24 cellular contexts compared by ENCODE assay signal in genomic region chr2:65403529-65403915, GRCh38. TPM values are rescaled to one million over a fixed set of nuclear protein-coding genes. Genes with fewer than 3 reads are reported as not detected.
DNase-seq lines count a peak whose midpoint lies in the region; ATAC-seq, FAIRE-seq and TF ChIP-seq lines count a peak whose summit lies in the region.
"Had no signal": no experiment of that assay in that cellular context is flagged by ENCODE, and none has a peak within 500 bp of the region (broad histone marks: within the 10 kb centered on the region; RNA-seq: fewer than 3 reads in every experiment).

No MANE protein-coding gene starts in this region.

- WGBS in K562 (ENCODE audit: insufficient coverage, low coverage, missing lambda C conversion rate) = 80% methylated on average over 5 of the region's 5 CpGs
- WGBS in gastroesophageal sphincter (ENCODE audit: low coverage in 1 of 2), 2 donors = 87 to 97% methylated on average over 5 of the region's 5 CpGs
- WGBS in prostate gland = 90% methylated on average over 5 of the region's 5 CpGs

- no peak for ATAC-seq in K562
- ATAC-seq in gastroesophageal sphincter = no peak
- ATAC-seq: CD8-positive, alpha-beta T cell; Panc1 had no signal

- H4K20me1 ChIP-seq in OCI-LY7 (ENCODE audit: insufficient read depth, low read length) (no peaks in the 10 kb centered on the region), K562 (replicated peaks; ENCODE audit: control insufficient read depth, insufficient read depth, low read length) (peaks cover 54% of the 10 kb centered on the region)

- H3K9me1 ChIP-seq in K562 (ENCODE audit: control insufficient read depth, insufficient read depth, low read length) = no peaks in the 10 kb centered on the region

- no peaks in the 10 kb centered on the region for H3K27me3 ChIP-seq in H7 (ENCODE audit: control insufficient read depth, insufficient read depth, low read length)
- no peaks in the 10 kb centered on the region for H3K27me3 ChIP-seq in K562 (ENCODE audit: control insufficient read depth in 2 of 2, insufficient read depth in 2 of 2, low read length in 2 of 2)
- no peaks in the 10 kb centered on the region for H3K27me3 ChIP-seq in gastroesophageal sphincter
- no peaks in the 10 kb centered on the region for H3K27me3 ChIP-seq in prostate gland (replicated peaks; ENCODE audit: insufficient read depth)

- H3K4me3 ChIP-seq in H7 (ENCODE audit: insufficient read depth, low read depth, low read length) (no peak overlapping the region), OCI-LY7 (ENCODE audit: low read depth, low read length, poor library complexity, severe bottlenecking) (no peak overlapping the region), K562 (no peak overlapping the region), gastroesophageal sphincter (no peak overlapping the region), prostate gland (no peak overlapping the region)

- H3K79me2 ChIP-seq in OCI-LY7 (ENCODE audit: insufficient read depth, low read depth, low read length) = peaks cover 87% of the 10 kb centered on the region
- H3K79me2 ChIP-seq in K562 (ENCODE audit: control insufficient read depth, insufficient read depth, low read length) = peaks cover 92% of the 10 kb centered on the region

- in situ Hi-C loops in K562 (cut with MboI) = no loop called here

- peak overlapping the region; percentile 10 for H3K4me2 ChIP-seq in OCI-LY7 (ENCODE audit: low read length)
- no peak overlapping the region for H3K4me2 ChIP-seq in K562 (ENCODE audit: insufficient read depth, low read length)
- H3K4me2 ChIP-seq: SK-N-SH had no signal

- CTCF ChIA-PET in OCI-LY7 (lab: Charles Lee; ENCODE audit: unreplicated experiment) (no interaction called here), K562 (lab: Yijun Ruan, JAX; ENCODE audit: low intra/inter-chr PET ratio) (no interaction called here)

- FAIRE-seq in K562 (lab: Jason Lieb, UNC) (no peak), RCC 7860 (lab: Jason Lieb, UNC) (no peak)
- FAIRE-seq: GM12892 had no signal

- H3K36me3 ChIP-seq in H7 (replicated peaks; ENCODE audit: control insufficient read depth, insufficient read depth, low read length) = no peaks in the 10 kb centered on the region
- H3K36me3 ChIP-seq in OCI-LY7 (ENCODE audit: insufficient read depth, low read length) = peaks cover 3% of the 10 kb centered on the region; the same call in 1 of the 2 replicates
- 0 out of 3 replicates have a peak, but pooled peaks cover 2% of the 10 kb centered on the region for H3K36me3 ChIP-seq in K562 (ENCODE audit: control insufficient read depth, insufficient read depth, low read length)
- H3K36me3 ChIP-seq in gastroesophageal sphincter = no peaks in the 10 kb centered on the region
- no peaks in the 10 kb centered on the region for H3K36me3 ChIP-seq in prostate gland

- intact Hi-C loops in OCI-LY7 (cut with micrococcal nuclease; ENCODE audit: unreplicated experiment) (no loop called here), K562 (cut with micrococcal nuclease) (no loop called here), prostate gland (cut with DNase I) (no loop called here)

- no peaks in the 10 kb centered on the region; the same call in 1 of the 2 replicates for H3K9me3 ChIP-seq in OCI-LY7 (ENCODE audit: low read length)
- no peaks in the 10 kb centered on the region for H3K9me3 ChIP-seq in K562 (replicated peaks; ENCODE audit: control insufficient read depth, insufficient read depth, low read depth, low read length)
- no peaks in the 10 kb centered on the region for H3K9me3 ChIP-seq in gastroesophageal sphincter
- H3K9me3 ChIP-seq in prostate gland = no peaks in the 10 kb centered on the region
- H3K9me3 ChIP-seq: Caco-2, SK-N-SH had no signal

- BruUV-seq in OCI-LY7 (replicated peaks; lab: Mats Ljungman, UMichigan) = no TSS peak
- no TSS peak for BruUV-seq in K562 (replicated peaks; lab: Mats Ljungman, UMichigan)

- H3K4me1 ChIP-seq in OCI-LY7 (ENCODE audit: insufficient read depth, low read length, poor library complexity, severe bottlenecking) (peaks cover 83% of the 10 kb centered on the region), K562 (replicated peaks in 1 of 2; ENCODE audit: control insufficient read depth in 2 of 2, insufficient read depth in 2 of 2, low read length in 2 of 2) (peaks cover 14 to 35% of the 10 kb centered on the region in 2 experiments), gastroesophageal sphincter (peaks cover 0 to 25% (median 0%) of the 10 kb centered on the region in 3 donors), prostate gland (replicated peaks) (no peaks in the 10 kb centered on the region)

- DNase-seq in H7 (peak; percentile 47), OCI-LY7 (ENCODE audit: low spot score) (no peak), K562 (ENCODE audit: extremely low read depth in 1 of 4, low spot score in 3 of 4) (no peak), DMS79 treated with DMSO at 0.1 percent for 48 hours (lab: John Stamatoyannopoulos, UW) (no peak), prostate gland (ENCODE audit: low spot score) (no peak), RCC 7860 (ENCODE audit: low spot score) (no peak)
- DNase-seq: C1 segment of cervical spinal cord; Caco-2; CD8-positive, alpha-beta T cell; GF-D8; KG1; NCI-H1092 treated with DMSO at 0.1 percent for 48 hours; NCI-H1436 treated with DMSO at 0.1 percent for 48 hours; NCI-H1930; NCI-H2107; NCI-H526; NCI-H82; NK-92 treated with Interleukin-12 subunit alpha and Interleukin-12 subunit beta, amount 100 ng/mL, for 24 hours; SK-N-SH; SW 1271; T-helper 2 cell had no signal

- no peak overlapping the region for H3K9ac ChIP-seq in K562 (ENCODE audit: insufficient read depth in 1 of 2, low read depth in 2 of 2, low read length in 2 of 2)
- H3K9ac ChIP-seq: SK-N-SH had no signal

- no peak overlapping the region for H3K27ac ChIP-seq in OCI-LY7 (ENCODE audit: low read depth, low read length, poor library complexity, severe bottlenecking)
- no peak overlapping the region for H3K27ac ChIP-seq in K562 (ENCODE audit: extremely low read depth, low read depth, low read length)
- H3K27ac ChIP-seq in gastroesophageal sphincter = no peak overlapping the region
- H3K27ac ChIP-seq in prostate gland = no peak overlapping the region

- H2AFZ ChIP-seq in OCI-LY7 (ENCODE audit: low read length) (no peak overlapping the region), K562 (ENCODE audit: low read depth, low read length) (no peak overlapping the region)

- TF ChIP-seq CTCF in OCI-LY7 (conservative IDR thresholded peaks at IDR 0.05; ENCODE audit: low read length) = no peak
- TF ChIP-seq CTCF in K562 (IDR thresholded peaks at IDR 0.05 in 2 of 3, conservative IDR thresholded peaks at IDR 0.05 in 1 of 3; ENCODE audit: insufficient read depth in 2 of 3, low read depth in 1 of 3, low read length in 3 of 3) = no peak
- TF ChIP-seq CTCF in gastroesophageal sphincter (IDR thresholded peaks at IDR 0.05) = no peak
- no peak for TF ChIP-seq CTCF in prostate gland (IDR thresholded peaks at IDR 0.05)

- TF ChIP-seq EP300 in K562 (IDR thresholded peaks at IDR 0.05; ENCODE audit: low read length) = no peak
- TF ChIP-seq EP300 in gastroesophageal sphincter (IDR thresholded peaks at IDR 0.05) = no peak

- no peak for TF ChIP-seq RAD21 in K562 (CRISPR knock-in tag; conservative IDR thresholded peaks at IDR 0.05 in 1 of 2, IDR thresholded peaks at IDR 0.05 in 1 of 2)

- H3K9me2 ChIP-seq in OCI-LY7 (ENCODE audit: insufficient read depth, low read length) = no peaks in the 10 kb centered on the region
- H3K9me2 ChIP-seq: SK-N-SH had no signal

- POLR2A ChIA-PET in OCI-LY7 (lab: Charles Lee) (interaction anchor here (1.0 to 1.6 kb wide), 2 partner anchors 37 to 170 kb away, joined by 3 read pairs; no protein-coding TSS in a partner anchor), K562 (lab: Yijun Ruan, JAX) (interaction anchor here (1.0 to 1.3 kb wide), 2 partner anchors 10 to 20 kb away, joined by 3 read pairs; no protein-coding TSS in a partner anchor)

- no peak for TF ChIP-seq POLR2A in K562 (conservative IDR thresholded peaks at IDR 0.05)
- TF ChIP-seq POLR2A in gastroesophageal sphincter (IDR thresholded peaks at IDR 0.05) = no peak
- no peak for TF ChIP-seq POLR2A in prostate gland (IDR thresholded peaks at IDR 0.05)

TF ChIP-seq in K562, 482 proteins besides CTCF, POLR2A, EP300 and RAD21 (continues in another document):
- TF ChIP-seq NBN (IDR thresholded peaks at IDR 0.05; ENCODE audit: low read depth) (no peak), HEY1 (CRISPR knock-in tag; IDR thresholded peaks at IDR 0.05; ENCODE audit: borderline replicate concordance) (no peak), NUFIP1 (IDR thresholded peaks at IDR 0.05; ENCODE audit: partially characterized antibody) (no peak), TAF1 (IDR thresholded peaks at IDR 0.05; ENCODE audit: control insufficient read depth, extremely low read depth, insufficient read depth, low read length, severe bottlenecking) (no peak), CEBPG (CRISPR knock-in tag; IDR thresholded peaks at IDR 0.05) (no peak), CEBPG (tag; conservative IDR thresholded peaks at IDR 0.05 in 1 of 2, IDR thresholded peaks at IDR 0.05 in 1 of 2) (no peak)

RNA-seq across cellular contexts. Expression of gene SPRED2, which starts 28.9 kb away (rescaled TPM):
- total RNA-seq in H7 (2014; rRNA removed; shearing (Covaris generic)) = 15.1 and 16.1 TPM in 2 replicates
- 4.9 and 8.0 TPM in 2 replicates for total RNA-seq in OCI-LY7 (2014; rRNA removed; shearing (Covaris generic))
- total RNA-seq in OCI-LY7 (2022) (41.9 and 49.1 TPM in 2 replicates), K562 (2014; rRNA removed) (7.8 and 9.5 TPM in 2 replicates), K562 (2014; rRNA removed; fragmentation: Illumina TruSeq; extraction: Trizol) (14.1 and 14.8 TPM in 2 replicates), K562 (2015; rRNA removed; fragmentation: Illumina TruSeq; extraction: Trizol) (10.2 and 10.7 TPM in 2 replicates), K562 (2021) (42.6 and 50.8 TPM in 2 replicates), gastroesophageal sphincter (10 to 100 TPM; 12.5 to 21.2 (median 13.8) TPM), prostate gland (10 to 100 TPM; 23.7 to 27.1 TPM)
- total RNA-seq in K562 (2011; cell fraction: chromatin; rRNA removed; ENCODE audit: low replicate concordance) = 32.9 and 55.4 TPM in 2 replicates
- total RNA-seq in K562 (2011; cell fraction: nucleolus; rRNA removed) = 16.8 and 20.1 TPM in 2 replicates
- total RNA-seq in K562 (2011; cell fraction: nucleoplasm; rRNA removed) = 32.7 and 48.2 TPM in 2 replicates
- polyA plus RNA-seq in K562 (2011; rRNA removed) (15.3 and 16.5 TPM in 2 replicates), K562 (2014; fragmentation: Illumina TruSeq; extraction: Trizol) (40.9 and 42.6 TPM in 2 replicates), K562 (2014; fragmentation: Nextera tagmentation; extraction: Ambion mirVana) (1 to 10 TPM; 4.6 to 6.4 TPM), K562 (2014; rRNA removed) (17.9 and 21.2 TPM in 2 replicates)
- polyA plus RNA-seq in K562 (2011; cell fraction: cytosol; rRNA removed) = 18.1 and 23.5 TPM in 2 replicates
- polyA plus RNA-seq in K562 (2011; cell fraction: nucleus; rRNA removed) = 20.4 and 30.3 TPM in 2 replicates
- polyA plus RNA-seq in K562 (2012) = 22.1 and 26.6 TPM in 2 replicates
- polyA minus RNA-seq in K562 (2011; rRNA and poly(A)+ RNA removed) = 16.7 and 18.3 TPM in 2 replicates
- polyA minus RNA-seq in K562 (2011; cell fraction: cytosol; rRNA and poly(A)+ RNA removed) = 22.5 and 22.8 TPM in 2 replicates
- polyA minus RNA-seq in K562 (2011; cell fraction: nucleus; rRNA and poly(A)+ RNA removed) = 6.9 and 9.3 TPM in 2 replicates
